Comparison of ENCODE assay signal across 1 cellular context in genomic region chr21:45517249-45518065, GRCh38.
TF ChIP-seq lines count a peak whose summit lies in the region.

No MANE protein-coding gene starts in this region.

TF ChIP-seq in HepG2, 621 proteins besides CTCF, POLR2A, EP300 and RAD21 (continued from another document and continues in another):
- TF ChIP-seq ZNF407 (CRISPR knock-in tag; IDR thresholded peaks at IDR 0.05; ENCODE audit: not compliant biosample characterization): no peak
- no peak for TF ChIP-seq SP2 (CRISPR knock-in tag; IDR thresholded peaks at IDR 0.05)
- no peak for TF ChIP-seq ZNF570 (CRISPR knock-in tag; IDR thresholded peaks at IDR 0.05; ENCODE audit: borderline replicate concordance)
- no peak for TF ChIP-seq CERS6 (CRISPR knock-in tag; IDR thresholded peaks at IDR 0.05)
- no peak for TF ChIP-seq KLF11 (CRISPR knock-in tag; IDR thresholded peaks at IDR 0.05)
- no peak for TF ChIP-seq STAT6 (CRISPR knock-in tag; IDR thresholded peaks at IDR 0.05; ENCODE audit: borderline replicate concordance)
- TF ChIP-seq DRAP1 (CRISPR knock-in tag; IDR thresholded peaks at IDR 0.05): no peak
- TF ChIP-seq NCOR1 (IDR thresholded peaks at IDR 0.05; ENCODE audit: borderline replicate concordance, low read length): no peak
- TF ChIP-seq PATZ1 (CRISPR knock-in tag; IDR thresholded peaks at IDR 0.05): peak; percentile 24; the same call in 1 of the 2 replicates
- TF ChIP-seq ZNF710 (CRISPR knock-in tag; IDR thresholded peaks at IDR 0.05; ENCODE audit: borderline replicate concordance): no peak
- no peak for TF ChIP-seq DZIP1 (CRISPR knock-in tag; IDR thresholded peaks at IDR 0.05)
- TF ChIP-seq ZSCAN31 (CRISPR knock-in tag; IDR thresholded peaks at IDR 0.05; ENCODE audit: low read depth): no peak
- TF ChIP-seq IRF9 (CRISPR knock-in tag; IDR thresholded peaks at IDR 0.05; ENCODE audit: borderline replicate concordance): no peak
- TF ChIP-seq CREB1 (IDR thresholded peaks at IDR 0.05): no peak
- TF ChIP-seq CREB1 (CRISPR knock-in tag; IDR thresholded peaks at IDR 0.05): no peak
- no peak for TF ChIP-seq ZNF510 (CRISPR knock-in tag; IDR thresholded peaks at IDR 0.05; ENCODE audit: low read depth)
- TF ChIP-seq ZFX (CRISPR knock-in tag; IDR thresholded peaks at IDR 0.05; ENCODE audit: low read depth): no peak
- no peak for TF ChIP-seq TRIM22 (IDR thresholded peaks at IDR 0.05)
- no peak for TF ChIP-seq ZUFSP (CRISPR knock-in tag; IDR thresholded peaks at IDR 0.05; ENCODE audit: borderline replicate concordance)
